7 cellular contexts compared by ENCODE assay signal in genomic region chr12:104957388-104958008, GRCh38. TPM values are rescaled to one million over a fixed set of nuclear protein-coding genes. Genes with fewer than 3 reads are reported as not detected.
DNase-seq lines count a peak whose midpoint lies in the region; ATAC-seq and TF ChIP-seq lines count a peak whose summit lies in the region.

No MANE protein-coding gene starts in this region.

- peaks cover 23% of the 10 kb centered on the region for H3K4me1 ChIP-seq in RWPE2 (ENCODE audit: insufficient read depth, poor library complexity, severe bottlenecking)
- H3K4me1 ChIP-seq in body of pancreas = peaks cover 47% of the 10 kb centered on the region

- TF ChIP-seq CTCF in RWPE2 (IDR thresholded peaks at IDR 0.05; ENCODE audit: poor library complexity, severe bottlenecking) = no peak
- TF ChIP-seq CTCF in body of pancreas (IDR thresholded peaks at IDR 0.05) = no peak

- H3K36me3 ChIP-seq in RWPE2 (ENCODE audit: low read depth) = no peaks in the 10 kb centered on the region
- H3K36me3 ChIP-seq in body of pancreas (replicated peaks in 1 of 2; ENCODE audit: insufficient read depth in 1 of 2, low read depth in 2 of 2) = no peaks in the 10 kb centered on the region

- H3K4me3 ChIP-seq in RWPE2 (ENCODE audit: severe bottlenecking) = peak overlapping the region; percentile 80
- peak overlapping the region; percentile 33 to 82 for H3K4me3 ChIP-seq in body of pancreas

- H3K27me3 ChIP-seq in RWPE2 (ENCODE audit: insufficient read depth, poor library complexity, severe bottlenecking) (no peaks in the 10 kb centered on the region), body of pancreas (no peaks in the 10 kb centered on the region)

- DNase-seq in RWPE2 (ENCODE audit: low spot score) = no peak
- DNase-seq in body of pancreas = no peak
- peak in 1 of 2 donors; percentile 60 for DNase-seq in left colon
- DNase-seq in stimulated activated CD8-positive, alpha-beta memory T cell treated with anti-CD3 and anti-CD28 coated beads, Interleukin-12 subunit alpha, Interleukin-12 subunit beta, amount 100 ng/mL, for 24 hours (ENCODE audit: extremely low read depth) = peak; percentile 5
- no peak for DNase-seq in NCI-H2227 (lab: John Stamatoyannopoulos, UW; ENCODE audit: unreplicated experiment)

- no peak for TF ChIP-seq POLR2A in body of pancreas (IDR thresholded peaks at IDR 0.05)

- ATAC-seq in GM18519 (IDR thresholded peaks at IDR 0.05; ENCODE audit: low FRiP score, unreplicated experiment) (peak; percentile 16), HG03025 (IDR thresholded peaks at IDR 0.05; ENCODE audit: low FRiP score, unreplicated experiment) (peak; percentile 27), RWPE2 (ENCODE audit: low read depth) (peak; percentile 24), body of pancreas (peak; percentile 22), left colon (peak; percentile 21)

- H3K27ac ChIP-seq in RWPE2 (ENCODE audit: poor library complexity, severe bottlenecking) = peak overlapping the region; percentile 33
- H3K27ac ChIP-seq in body of pancreas = peak overlapping the region; percentile 84 to 98 (median 95)

- 1 to 2% methylated on average over 29 to 33 of the region's 37 CpGs for WGBS in body of pancreas, 2 donors

- intact Hi-C loops in body of pancreas (cut with DNase I) = no loop called here
- intact Hi-C loops in left colon (cut with DNase I, micrococcal nuclease) = no loop called here

- H3K9me3 ChIP-seq in RWPE2 (ENCODE audit: severe bottlenecking) (no peaks in the 10 kb centered on the region), body of pancreas (no peaks in the 10 kb centered on the region)

RNA-seq across cellular contexts. Expression of gene SLC41A2, which starts 0.6 kb away (rescaled TPM):
- 10 to 100 TPM; 29.0 to 58.6 TPM for total RNA-seq in body of pancreas
- 10 to 100 TPM; 91.5 to 99.9 TPM for total RNA-seq in left colon

RNA-seq across cellular contexts. Expression of gene NOPCHAP1, which starts 28.6 kb away (rescaled TPM):
- total RNA-seq in body of pancreas (1 to 10 TPM; 5.9 to 6.5 TPM), left colon (10 to 100 TPM; 14.8 to 15.0 TPM)
